ENCODE assay signal across 7 cellular contexts in the genomic region with DNA sequence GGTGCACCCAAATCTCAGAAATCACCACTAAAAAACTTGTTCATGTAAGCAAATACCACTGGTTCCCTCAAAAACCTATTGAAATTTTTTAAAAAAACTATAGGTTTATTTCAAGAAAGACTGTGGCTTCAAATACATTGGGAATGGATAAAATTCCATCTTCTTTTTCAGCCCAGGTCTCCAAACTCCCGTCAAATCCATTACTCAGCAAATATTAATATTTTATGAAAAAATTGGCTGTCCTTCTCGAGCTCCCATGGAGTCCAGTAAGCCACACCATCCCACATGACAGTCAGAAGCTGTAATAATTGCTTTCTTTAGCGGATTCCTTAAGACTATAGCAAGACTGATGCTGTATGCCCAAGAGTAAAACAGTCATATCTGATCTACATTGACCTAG.
"Had no signal": no experiment of that assay in that cellular context is flagged by ENCODE, and none has a peak within 500 bp of the region (broad histone marks: within the 10 kb centered on the region; RNA-seq: fewer than 3 reads in every experiment).

No MANE protein-coding gene starts in this region.

- H3K9ac ChIP-seq: GM23248 had no signal

- DNase-seq: GM23248, GOT3, H9, HCEC 1CT, KG1 had no signal

- H3K4me3 ChIP-seq: GM23248 had no signal

- H2AFZ ChIP-seq: GM23248 had no signal

- H3K27ac ChIP-seq: GM23248, HL-60 had no signal

- FAIRE-seq: H54 had no signal
